9 cellular contexts compared by ENCODE assay signal in genomic region chr21:39384674-39385298, GRCh38. TPM values are rescaled to one million over a fixed set of nuclear protein-coding genes. Genes with fewer than 3 reads are reported as not detected.
DNase-seq lines count a peak whose midpoint lies in the region; ATAC-seq and TF ChIP-seq lines count a peak whose summit lies in the region.
"Had no signal": no experiment of that assay in that cellular context is flagged by ENCODE, and none has a peak within 500 bp of the region (broad histone marks: within the 10 kb centered on the region; RNA-seq: fewer than 3 reads in every experiment).

No MANE protein-coding gene starts in this region.

- H3K4me3 ChIP-seq in epithelial cell of proximal tubule (ENCODE audit: low read depth, low read length): peak overlapping the region; percentile 44

- no peak for TF ChIP-seq CTCF in epithelial cell of proximal tubule (conservative IDR thresholded peaks at IDR 0.05; ENCODE audit: low read depth, low read length)

- CTCF ChIA-PET in activated CD8-positive, alpha-beta memory T cell treated with anti-CD3 and anti-CD28 coated beads, Interleukin-2, amount 10 ng/mL, durations not matched to agents 7 days and 5 days (lab: Charles Lee): interaction anchor here (0.7 kb wide), 1 partner anchor 197 kb away, joined by 3 read pairs; no protein-coding TSS in a partner anchor
- CTCF ChIA-PET in T-cell (lab: Charles Lee): interaction anchor here in 1 of 2 donors (0.9 kb wide), 1 partner anchor 208 kb away, joined by 5 read pairs; no protein-coding TSS in a partner anchor

- POLR2A ChIA-PET in T-cell (lab: Charles Lee): interaction anchor here in 1 of 2 donors (0.6 kb wide), 1 partner anchor 35 kb away, joined by 3 read pairs; no protein-coding TSS in a partner anchor

- no peak for DNase-seq in activated CD8-positive, alpha-beta memory T cell treated with anti-CD3 and anti-CD28 coated beads, Interleukin-2, amount 10 ng/mL, durations not matched to agents 7 days and 5 days
- no peak for DNase-seq in activated CD8-positive, alpha-beta memory T cell treated with anti-CD3 and anti-CD28 coated beads, Interleukin-2, amount 50 U/mL, for 48 hours
- DNase-seq in T-cell (no peak), epithelial cell of proximal tubule (ENCODE audit: low read depth) (no peak)
- no peak for DNase-seq in stimulated activated naive CD8-positive, alpha-beta T cell treated with anti-CD3 and anti-CD28 coated beads, Interleukin-15, amount 100 ng/mL, for 72 hours
- no peak for DNase-seq in stimulated activated CD4-positive, alpha-beta T cell treated with anti-CD3 and anti-CD28 coated beads, Interleukin-4, amount 100 ng/mL, for 1 hour
- DNase-seq in activated CD8-positive, alpha-beta memory T cell treated with anti-CD3 and anti-CD28 coated beads for 24 hours: no peak
- DNase-seq: NCI-H524 had no signal

- ATAC-seq in activated CD8-positive, alpha-beta memory T cell treated with anti-CD3 and anti-CD28 coated beads, Interleukin-2, amount 10 ng/mL, durations not matched to agents 7 days and 5 days: no peak
- ATAC-seq in T-cell (replicated peaks in 1 of 4) (no peak), HG02973 (IDR thresholded peaks at IDR 0.05; ENCODE audit: unreplicated experiment) (no peak)
- ATAC-seq in stimulated activated naive CD8-positive, alpha-beta T cell treated with anti-CD3 and anti-CD28 coated beads, Interleukin-15, amount 100 ng/mL, for 72 hours: no peak

- H3K27ac Mint-ChIP-seq in activated CD8-positive, alpha-beta memory T cell treated with anti-CD3 and anti-CD28 coated beads, Interleukin-2, amount 10 ng/mL, durations not matched to agents 7 days and 5 days: peak overlapping the region; percentile 78
- H3K27ac Mint-ChIP-seq in T-cell: peak overlapping the region; percentile 23 to 25
- peak overlapping the region; percentile 54 to 86 for H3K27ac Mint-ChIP-seq in stimulated activated naive CD8-positive, alpha-beta T cell treated with anti-CD3 and anti-CD28 coated beads, Interleukin-15, amount 100 ng/mL, for 72 hours

- H3K4me3 Mint-ChIP-seq in activated CD8-positive, alpha-beta memory T cell treated with anti-CD3 and anti-CD28 coated beads, Interleukin-2, amount 10 ng/mL, durations not matched to agents 7 days and 5 days: no peak overlapping the region
- H3K4me3 Mint-ChIP-seq in T-cell: peak overlapping the region in 1 of 3 donors; percentile 41
- H3K4me3 Mint-ChIP-seq in stimulated activated naive CD8-positive, alpha-beta T cell treated with anti-CD3 and anti-CD28 coated beads, Interleukin-15, amount 100 ng/mL, for 72 hours: peak overlapping the region in 1 of 2 donors; percentile 69

- H3K27me3 Mint-ChIP-seq in activated CD8-positive, alpha-beta memory T cell treated with anti-CD3 and anti-CD28 coated beads, Interleukin-2, amount 10 ng/mL, durations not matched to agents 7 days and 5 days: no peaks in the 10 kb centered on the region
- H3K27me3 Mint-ChIP-seq in T-cell: no peaks in the 10 kb centered on the region
- no peaks in the 10 kb centered on the region for H3K27me3 Mint-ChIP-seq in stimulated activated naive CD8-positive, alpha-beta T cell treated with anti-CD3 and anti-CD28 coated beads, Interleukin-15, amount 100 ng/mL, for 72 hours

- peaks cover 50% of the 10 kb centered on the region for H3K4me1 Mint-ChIP-seq in activated CD8-positive, alpha-beta memory T cell treated with anti-CD3 and anti-CD28 coated beads, Interleukin-2, amount 10 ng/mL, durations not matched to agents 7 days and 5 days
- H3K4me1 Mint-ChIP-seq in T-cell: peaks cover 45 to 55% (median 49%) of the 10 kb centered on the region in 3 donors
- H3K4me1 Mint-ChIP-seq in stimulated activated naive CD8-positive, alpha-beta T cell treated with anti-CD3 and anti-CD28 coated beads, Interleukin-15, amount 100 ng/mL, for 72 hours: peaks cover 59% of the 10 kb centered on the region

- H3K36me3 Mint-ChIP-seq in activated CD8-positive, alpha-beta memory T cell treated with anti-CD3 and anti-CD28 coated beads, Interleukin-2, amount 10 ng/mL, durations not matched to agents 7 days and 5 days: peaks cover 4% of the 10 kb centered on the region
- no peaks in the 10 kb centered on the region for H3K36me3 Mint-ChIP-seq in T-cell

- H3K9me3 Mint-ChIP-seq in activated CD8-positive, alpha-beta memory T cell treated with anti-CD3 and anti-CD28 coated beads, Interleukin-2, amount 10 ng/mL, durations not matched to agents 7 days and 5 days (ENCODE audit: low read depth): no peaks in the 10 kb centered on the region
- H3K9me3 Mint-ChIP-seq in T-cell: no peaks in the 10 kb centered on the region
- H3K9me3 Mint-ChIP-seq in stimulated activated naive CD8-positive, alpha-beta T cell treated with anti-CD3 and anti-CD28 coated beads, Interleukin-15, amount 100 ng/mL, for 72 hours: no peaks in the 10 kb centered on the region

RNA-seq across cellular contexts. Expression of gene HMGN1, which starts 35.9 kb away (rescaled TPM):
- total RNA-seq in activated CD8-positive, alpha-beta memory T cell treated with anti-CD3 and anti-CD28 coated beads, Interleukin-2, amount 10 ng/mL, durations not matched to agents 7 days and 5 days: 100 to 1,000 TPM; 385 to 405 TPM
- total RNA-seq in T-cell (100 to 1,000 TPM; 206 to 254 (median 239) TPM), epithelial cell of proximal tubule (376 and 475 TPM in 2 replicates)

Comparison
In these comparisons a context has a peak if more than half of its experiments do, and no peak if none do; other contexts are left out.
1. H3K27ac Mint-ChIP-seq: peak in every context shown above with its lines; median percentile 78 in activated CD8-positive, alpha-beta memory T cell treated with anti-CD3 and anti-CD28 coated beads, Interleukin-2, amount 10 ng/mL, durations not matched to agents 7 days and 5 days; 70 in stimulated activated naive CD8-positive, alpha-beta T cell treated with anti-CD3 and anti-CD28 coated beads, Interleukin-15, amount 100 ng/mL, for 72 hours; 24 in T-cell.